ENCODE assay signal across 23 cellular contexts in genomic region chrX:102044496-102044895, GRCh38.
"Had no signal": no experiment of that assay in that cellular context is flagged by ENCODE, and none has a peak within 500 bp of the region (broad histone marks: within the 10 kb centered on the region; RNA-seq: fewer than 3 reads in every experiment).

No MANE protein-coding gene starts in this region.

- H3K27me3 ChIP-seq: stomach, suprapubic skin, testis, thyroid gland, tibial artery, tibial nerve, transverse colon, upper lobe of left lung, upper lobe of right lung, vagina had no signal

- H3K9me3 ChIP-seq: suprapubic skin, testis, thoracic aorta, thyroid gland, tibial nerve, transverse colon, upper lobe of left lung, upper lobe of right lung, vagina had no signal

- H3K4me1 ChIP-seq: stomach, suprapubic skin, testis, thyroid gland, tibial artery, tibial nerve, transverse colon, upper lobe of left lung, upper lobe of right lung, vagina had no signal

- H3K27ac ChIP-seq: stomach, suprapubic skin, testis, thoracic aorta, thyroid gland, tibial artery, tibial nerve, transverse colon, upper lobe of left lung, upper lobe of right lung, vagina had no signal

- H3K4me3 ChIP-seq: stomach, suprapubic skin, testis, thoracic aorta, thyroid gland, tibial artery, tibial nerve, transverse colon, upper lobe of left lung, upper lobe of right lung, vagina had no signal

- DNase-seq: stimulated activated CD4-positive, alpha-beta T cell treated with anti-CD3 and anti-CD28 coated beads, Interleukin-2, amount 100 ng/mL, for 48 hours; stimulated activated CD4-positive, alpha-beta T cell treated with anti-CD3 and anti-CD28 coated beads, Interleukin-4, amount 100 ng/mL, for 1 hour; stimulated activated CD4-positive, alpha-beta T cell treated with anti-CD3 and anti-CD28 coated beads, Interleukin-4, amount 100 ng/mL, for 24 hours; stimulated activated CD4-positive, alpha-beta T cell treated with anti-CD3 and anti-CD28 coated beads, Interleukin-4, amount 100 ng/mL, for 4 hours; stimulated activated CD8-positive, alpha-beta memory T cell treated with anti-CD3 and anti-CD28 coated beads, Interleukin-4, amount 100 ng/mL, for 48 hours; stimulated activated naive B cell treated with anti-CD40 and anti-IgM and Interleukin-4, amounts not matched to agents 10 μg/mL and 1 μg/mL and 100 μg/mL, for 72 hours; stimulated activated naive CD4-positive, alpha-beta T cell; stimulated activated naive CD4-positive, alpha-beta T cell treated with Interleukin-2 at 50 U/mL for 16 hours; stimulated activated naive CD8-positive, alpha-beta T cell treated with anti-CD3 and anti-CD28 coated beads, Interleukin-15, amount 100 ng/mL, for 72 hours; stimulated activated naive CD8-positive, alpha-beta T cell treated with anti-CD3 and anti-CD28 coated beads, Interleukin-15, Interleukin-2, amounts not matched to agents 100 U/mL and 50 U/mL, for 24 hours; stomach; substantia nigra; testis; thyroid gland; tibial artery; transverse colon; trophoblast cell; upper lobe of left lung; upper lobe of right lung had no signal

- H3K36me3 ChIP-seq: stomach, suprapubic skin, thoracic aorta, thyroid gland, tibial artery, tibial nerve, transverse colon, upper lobe of left lung, upper lobe of right lung, vagina had no signal
